ENCODE assay signal across 8 cellular contexts in the genomic region with DNA sequence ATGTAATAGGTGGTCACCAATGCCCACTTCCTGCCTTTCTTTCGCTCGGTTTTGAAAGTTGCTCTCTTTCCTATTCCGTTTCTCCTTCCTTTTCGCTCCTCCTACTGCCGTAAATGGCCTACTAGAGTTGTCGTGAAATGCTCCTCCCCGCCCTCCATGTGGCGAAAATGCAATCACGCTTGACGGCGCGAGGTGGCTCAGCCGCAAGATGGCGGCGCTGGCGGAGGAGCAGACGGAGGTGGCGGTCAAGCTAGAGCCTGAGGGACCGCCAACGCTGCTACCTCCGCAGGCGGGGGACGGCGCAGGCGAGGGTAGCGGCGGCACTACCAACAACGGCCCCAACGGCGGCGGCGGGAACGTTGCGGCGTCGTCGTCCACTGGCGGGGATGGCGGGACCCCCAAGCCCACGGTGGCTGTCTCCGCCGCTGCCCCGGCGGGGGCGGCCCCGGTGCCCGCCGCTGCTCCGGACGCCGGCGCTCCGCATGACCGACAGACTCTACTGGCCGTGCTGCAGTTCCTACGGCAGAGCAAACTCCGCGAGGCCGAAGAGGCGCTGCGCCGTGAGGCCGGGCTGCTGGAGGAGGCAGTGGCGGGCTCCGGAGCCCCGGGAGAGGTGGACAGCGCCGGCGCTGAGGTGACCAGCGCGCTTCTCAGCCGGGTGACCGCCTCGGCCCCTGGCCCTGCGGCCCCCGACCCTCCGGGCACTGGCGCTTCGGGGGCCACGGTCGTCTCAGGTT. TPM values are rescaled to one million over a fixed set of nuclear protein-coding genes. Genes with fewer than 3 reads are reported as not detected.
DNase-seq lines count a peak whose midpoint lies in the region; ATAC-seq and TF ChIP-seq lines count a peak whose summit lies in the region.

TAF5 (plus strand) TSS at position 195 of the 737 bp plus-strand sequence; CDS start at position 209, 14 bp downstream.

- DNase-seq in GM12864 (ENCODE audit: low read depth) (peak; percentile 96), NCI-H1105 treated with DMSO at 0.1 percent for 48 hours (lab: John Stamatoyannopoulos, UW) (peak; percentile 86), SKM-1 treated with dmso at 0.1 percent for 144 hours (lab: John Stamatoyannopoulos, UW; ENCODE audit: unreplicated experiment) (peak; percentile 99), glomerular visceral epithelial cell (ENCODE audit: extremely low spot score) (peak; percentile 95), omental fat pad (ENCODE audit: low spot score) (peak; percentile 64), testis (peak; percentile 96)

- ATAC-seq in HG02678 (IDR thresholded peaks at IDR 0.05; ENCODE audit: unreplicated experiment) (peak; percentile 54), omental fat pad (ENCODE audit: low FRiP score) (peak; percentile 87)

- 1% methylated on average over 16 to 80 of the region's 81 CpGs for WGBS in testis, 2 donors

- no peaks in the 10 kb centered on the region for H3K9me3 ChIP-seq in testis

- intact Hi-C loops in testis (cut with DNase I; ENCODE audit: low total_unique reads), result no loop called here

- H3K4me3 ChIP-seq in GM12864 (ENCODE audit: low read depth, low read length), result peak within 1 kb of the TSS; percentile 99
- H3K4me3 ChIP-seq in testis, result peak within 1 kb of the TSS; percentile 87 to 91

- no peak for TF ChIP-seq CTCF in GM12864 (IDR thresholded peaks at IDR 0.05; ENCODE audit: low read depth, low read length, missing control alignments)
- TF ChIP-seq CTCF in omental fat pad (IDR thresholded peaks at IDR 0.05), result no peak
- TF ChIP-seq CTCF in testis (IDR thresholded peaks at IDR 0.05), result peak in 1 of 3 experiments; percentile 10

- H3K27ac ChIP-seq in testis, result peak within 1 kb of the TSS; percentile 90 to 92

- no peaks in the 10 kb centered on the region for H3K36me3 ChIP-seq in testis (ENCODE audit: low read depth, missing control alignments)

- H3K4me3 Mint-ChIP-seq in activated naive CD8-positive, alpha-beta T cell, result peak within 1 kb of the TSS; percentile 91

- H3K36me3 Mint-ChIP-seq in activated naive CD8-positive, alpha-beta T cell, result peaks cover 2% of the 10 kb centered on the region

- H3K4me1 ChIP-seq in testis, result no peaks in the 10 kb centered on the region

- peak; percentile 50 for TF ChIP-seq POLR2A in testis (IDR thresholded peaks at IDR 0.05)

- H3K4me1 Mint-ChIP-seq in activated naive CD8-positive, alpha-beta T cell (ENCODE audit: low read depth), result peaks cover 15% of the 10 kb centered on the region

- H3K27ac Mint-ChIP-seq in activated naive CD8-positive, alpha-beta T cell, result peak within 1 kb of the TSS; percentile 91

- no peaks in the 10 kb centered on the region for H3K9me3 Mint-ChIP-seq in activated naive CD8-positive, alpha-beta T cell (ENCODE audit: low read depth)

- H3K27me3 ChIP-seq in testis, result no peaks in the 10 kb centered on the region

- H3K27me3 Mint-ChIP-seq in activated naive CD8-positive, alpha-beta T cell, result no peaks in the 10 kb centered on the region

RNA-seq across cellular contexts. Expression of gene TAF5, which starts in this region (rescaled TPM):
- total RNA-seq in omental fat pad, result 1 to 10 TPM; 3.2 to 5.5 (median 4.6) TPM
- 10 to 100 TPM; 26.3 to 29.1 TPM for total RNA-seq in testis
- polyA plus RNA-seq in testis (ENCODE audit: insufficient read depth, low read depth, low replicate concordance), result 19.7 TPM

Comparison
In these comparisons a context has a peak if more than half of its experiments do, and no peak if none do; other contexts are left out.
1. Peak in every context shown above with its lines: DNase-seq, ATAC-seq, H3K4me3 ChIP-seq and H3K27ac ChIP-seq.
2. RNA of gene TAF5 (total RNA-seq): 26.3 to 29.1 TPM in testis; 3.2 to 5.5 TPM in omental fat pad; every median in the first group is over 4 times any median in the second.